Comparison of ENCODE assay signal across 10 cellular contexts in the genomic region with DNA sequence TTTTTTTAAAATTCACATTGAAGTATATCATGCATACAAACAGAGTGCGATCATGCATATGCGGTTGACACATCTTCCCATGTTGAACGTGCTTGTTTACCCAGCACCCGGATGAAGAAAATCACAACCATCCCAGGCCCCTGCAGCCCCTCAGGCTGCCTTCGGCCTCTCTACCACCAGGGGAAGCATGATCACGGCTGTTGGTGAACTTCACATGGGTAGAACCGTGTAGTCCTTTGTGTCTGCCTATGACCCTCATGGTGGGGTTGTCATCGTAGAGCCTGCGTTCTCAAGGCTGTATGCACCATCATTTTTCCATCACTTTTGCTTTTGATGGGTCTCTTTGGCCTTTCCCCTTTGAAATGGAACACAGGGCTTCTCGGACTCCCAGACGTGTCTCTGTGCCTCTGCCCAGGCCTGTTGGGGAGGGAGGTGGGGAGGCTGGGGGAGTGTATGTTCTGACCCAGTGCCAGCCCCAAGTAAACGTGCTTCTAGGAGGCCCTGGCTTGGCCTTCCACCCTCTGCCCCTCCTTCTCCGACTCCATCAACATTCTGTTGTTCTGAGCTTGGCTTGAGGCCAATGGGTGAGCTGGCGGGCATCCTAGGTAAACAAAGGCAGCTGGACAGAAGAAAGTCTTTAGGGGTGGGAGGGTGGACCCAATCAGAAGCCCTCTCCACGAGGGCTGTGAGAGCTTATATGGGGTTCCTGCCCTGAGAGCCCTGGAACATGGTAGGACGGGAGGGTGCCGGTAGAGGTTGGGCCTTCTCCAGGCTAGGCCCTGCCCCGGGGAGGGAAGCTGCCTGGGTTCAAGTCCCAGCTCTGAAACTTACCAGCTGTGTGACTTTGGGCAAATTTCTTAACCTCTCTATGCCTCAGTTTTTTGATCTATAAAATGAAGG. TPM values are rescaled to one million over a fixed set of nuclear protein-coding genes. Genes with fewer than 3 reads are reported as not detected.
DNase-seq lines count a peak whose midpoint lies in the region; ATAC-seq and TF ChIP-seq lines count a peak whose summit lies in the region.
"Had no signal": no experiment of that assay in that cellular context is flagged by ENCODE, and none has a peak within 500 bp of the region (broad histone marks: within the 10 kb centered on the region; RNA-seq: fewer than 3 reads in every experiment).

No MANE protein-coding gene starts in this region.

- H4K20me1 ChIP-seq in GM23248 (ENCODE audit: insufficient read depth), result no peaks in the 10 kb centered on the region

- no peak overlapping the region for H2AFZ ChIP-seq in GM23248

- peaks cover 26% of the 10 kb centered on the region for H3F3A ChIP-seq in GM23248 (ENCODE audit: insufficient read depth)

- H3K4me1 Mint-ChIP-seq in Calu3 (ENCODE audit: low read depth, unreplicated experiment), result peaks cover 55% of the 10 kb centered on the region
- peaks cover 10% of the 10 kb centered on the region for H3K4me1 Mint-ChIP-seq in activated CD4-positive, alpha-beta memory T cell treated with anti-CD3 and anti-CD28 coated beads, Interleukin-2, amount 10 ng/mL, durations not matched to agents 7 days and 5 days
- H3K4me1 Mint-ChIP-seq in activated T-cell treated with anti-CD3 and anti-CD28 coated beads, Interleukin-2, amount 50 U/mL, for 24 hours (ENCODE audit: low read depth), result peaks cover 3% of the 10 kb centered on the region
- H3K4me1 Mint-ChIP-seq: CD4-positive, CD25-positive, alpha-beta regulatory T cell; naive B cell had no signal

- no peaks in the 10 kb centered on the region for H3K79me2 ChIP-seq in GM23248 (ENCODE audit: insufficient read depth)

- CTCF ChIA-PET in Calu3 (lab: Charles Lee), result interaction anchor here (0.9 to 2.5 kb wide), 9 partner anchors 11 to 96 kb away, joined by 3 to 13 read pairs (median 6); partner anchors contain the start of gene TGM2
- CTCF ChIA-PET in activated CD4-positive, alpha-beta memory T cell treated with anti-CD3 and anti-CD28 coated beads, Interleukin-2, amount 10 ng/mL, durations not matched to agents 7 days and 5 days (lab: Charles Lee), result interaction anchor here (0.6 kb wide), 1 partner anchor 527 kb away, joined by 5 read pairs; no protein-coding TSS in a partner anchor

- H3K4me3 ChIP-seq in duodenal mucosa (ENCODE audit: low read depth in 1 of 2, low read length in 2 of 2) (no peak overlapping the region), mucosa of descending colon (no peak overlapping the region), GM23248 (no peak overlapping the region)

- no TSS peak for BruUV-seq in Calu3 (replicated peaks; lab: Mats Ljungman, UMichigan)

- peak overlapping the region; percentile 6 for H3K27ac ChIP-seq in duodenal mucosa (ENCODE audit: low read depth, low read length)
- no peak overlapping the region for H3K27ac ChIP-seq in GM23248

- H3K4me3 Mint-ChIP-seq in Calu3 (ENCODE audit: low read depth, unreplicated experiment), result peak overlapping the region; percentile 13
- no peak overlapping the region for H3K4me3 Mint-ChIP-seq in activated CD4-positive, alpha-beta memory T cell treated with anti-CD3 and anti-CD28 coated beads, Interleukin-2, amount 10 ng/mL, durations not matched to agents 7 days and 5 days
- H3K4me3 Mint-ChIP-seq in activated T-cell treated with anti-CD3 and anti-CD28 coated beads, Interleukin-2, amount 50 U/mL, for 24 hours, result no peak overlapping the region
- H3K4me3 Mint-ChIP-seq: CD4-positive, CD25-positive, alpha-beta regulatory T cell; naive B cell had no signal

- ATAC-seq in mucosa of descending colon, result peak; percentile 72

- H3K4me1 ChIP-seq in duodenal mucosa (ENCODE audit: control insufficient read depth in 1 of 2, insufficient read depth in 2 of 2, low read length in 2 of 2), result peaks cover 18 to 30% of the 10 kb centered on the region in 2 donors
- peaks cover 5% of the 10 kb centered on the region for H3K4me1 ChIP-seq in mucosa of descending colon (ENCODE audit: low read depth)
- peaks cover 24% of the 10 kb centered on the region for H3K4me1 ChIP-seq in GM23248 (ENCODE audit: insufficient read depth)

- peak; percentile 61 for TF ChIP-seq CTCF in Calu3 (IDR thresholded peaks at IDR 0.05; ENCODE audit: unreplicated experiment)
- TF ChIP-seq CTCF in mucosa of descending colon (IDR thresholded peaks at IDR 0.05), result no peak

- no peaks in the 10 kb centered on the region for H3K27me3 Mint-ChIP-seq in Calu3 (ENCODE audit: unreplicated experiment)
- H3K27me3 Mint-ChIP-seq in activated CD4-positive, alpha-beta memory T cell treated with anti-CD3 and anti-CD28 coated beads, Interleukin-2, amount 10 ng/mL, durations not matched to agents 7 days and 5 days, result no peaks in the 10 kb centered on the region
- no peaks in the 10 kb centered on the region for H3K27me3 Mint-ChIP-seq in activated T-cell treated with anti-CD3 and anti-CD28 coated beads, Interleukin-2, amount 50 U/mL, for 24 hours
- H3K27me3 Mint-ChIP-seq: CD4-positive, CD25-positive, alpha-beta regulatory T cell had no signal

- DNase-seq in Calu3 (peak; percentile 91), NCI-H2196 treated with DMSO at 0.1 percent for 48 hours (lab: John Stamatoyannopoulos, UW; ENCODE audit: unreplicated experiment) (peak; percentile 92), mucosa of descending colon (peak; percentile 74 to 83 (median 79)), DMS114 treated with DMSO at 0.1 percent for 48 hours (lab: John Stamatoyannopoulos, UW; ENCODE audit: unreplicated experiment) (no peak), GM23248 (no peak)
- no peak for DNase-seq in activated CD4-positive, alpha-beta memory T cell treated with anti-CD3 and anti-CD28 coated beads, Interleukin-2, amount 10 ng/mL, durations not matched to agents 7 days and 5 days
- DNase-seq in activated T-cell treated with anti-CD3 and anti-CD28 coated beads, Interleukin-2, amount 50 U/mL, for 24 hours, result no peak
- DNase-seq: CD4-positive, CD25-positive, alpha-beta regulatory T cell; naive B cell had no signal

- H3K36me3 Mint-ChIP-seq in Calu3 (ENCODE audit: insufficient read depth, unreplicated experiment), result peaks cover 27% of the 10 kb centered on the region
- H3K36me3 Mint-ChIP-seq in activated CD4-positive, alpha-beta memory T cell treated with anti-CD3 and anti-CD28 coated beads, Interleukin-2, amount 10 ng/mL, durations not matched to agents 7 days and 5 days (ENCODE audit: low read depth), result no peaks in the 10 kb centered on the region
- H3K36me3 Mint-ChIP-seq in activated T-cell treated with anti-CD3 and anti-CD28 coated beads, Interleukin-2, amount 50 U/mL, for 24 hours (ENCODE audit: low read depth), result no peaks in the 10 kb centered on the region
- H3K36me3 Mint-ChIP-seq: CD4-positive, CD25-positive, alpha-beta regulatory T cell; naive B cell had no signal

- intact Hi-C loops in Calu3 (cut with micrococcal nuclease; ENCODE audit: unreplicated experiment), result loop anchor here (5.0 kb wide), 1 partner anchor 42 kb away; the partner anchor contains the start of gene TGM2
- intact Hi-C loops in mucosa of descending colon (cut with DNase I, micrococcal nuclease), result no loop called here

- no peak overlapping the region for H3K4me2 ChIP-seq in GM23248 (ENCODE audit: unreplicated experiment)

- POLR2A ChIA-PET in activated CD4-positive, alpha-beta memory T cell treated with anti-CD3 and anti-CD28 coated beads, Interleukin-2, amount 10 ng/mL, durations not matched to agents 7 days and 5 days (lab: Charles Lee), result no interaction called here

- H3K36me3 ChIP-seq in duodenal mucosa (ENCODE audit: control insufficient read depth in 1 of 2, insufficient read depth in 2 of 2, low read length in 2 of 2), result peaks cover 0 to 9% of the 10 kb centered on the region in 2 donors
- no peaks in the 10 kb centered on the region for H3K36me3 ChIP-seq in mucosa of descending colon (ENCODE audit: low read depth)
- no peaks in the 10 kb centered on the region for H3K36me3 ChIP-seq in GM23248 (ENCODE audit: low read depth)

- 90 to 95% methylated on average over 18 of the region's 18 CpGs for WGBS in GM23248 (ENCODE audit: low coverage in 1 of 2, low lambda C conversion rate in 2 of 2, missing lambda C conversion rate in 2 of 2), 2 experiments

- H3K9ac ChIP-seq in duodenal mucosa (ENCODE audit: low read depth in 1 of 2, low read length in 2 of 2) (no peak overlapping the region), GM23248 (no peak overlapping the region)

- H3K9me3 Mint-ChIP-seq in Calu3 (ENCODE audit: low read depth, unreplicated experiment), result no peaks in the 10 kb centered on the region
- no peaks in the 10 kb centered on the region for H3K9me3 Mint-ChIP-seq in activated CD4-positive, alpha-beta memory T cell treated with anti-CD3 and anti-CD28 coated beads, Interleukin-2, amount 10 ng/mL, durations not matched to agents 7 days and 5 days
- no peaks in the 10 kb centered on the region for H3K9me3 Mint-ChIP-seq in activated T-cell treated with anti-CD3 and anti-CD28 coated beads, Interleukin-2, amount 50 U/mL, for 24 hours
- H3K9me3 Mint-ChIP-seq: CD4-positive, CD25-positive, alpha-beta regulatory T cell; naive B cell had no signal

- H3K9me3 ChIP-seq in duodenal mucosa (ENCODE audit: control insufficient read depth in 1 of 2, low read length in 2 of 2) (no peaks in the 10 kb centered on the region), mucosa of descending colon (no peaks in the 10 kb centered on the region), GM23248 (ENCODE audit: low read depth) (no peaks in the 10 kb centered on the region)

- no peaks in the 10 kb centered on the region for H3K9me2 ChIP-seq in GM23248 (ENCODE audit: insufficient read depth)

- H3K27ac Mint-ChIP-seq in Calu3 (ENCODE audit: unreplicated experiment), result peak overlapping the region; percentile 40
- no peak overlapping the region for H3K27ac Mint-ChIP-seq in activated CD4-positive, alpha-beta memory T cell treated with anti-CD3 and anti-CD28 coated beads, Interleukin-2, amount 10 ng/mL, durations not matched to agents 7 days and 5 days
- H3K27ac Mint-ChIP-seq in activated T-cell treated with anti-CD3 and anti-CD28 coated beads, Interleukin-2, amount 50 U/mL, for 24 hours, result no peak overlapping the region
- H3K27ac Mint-ChIP-seq: CD4-positive, CD25-positive, alpha-beta regulatory T cell; naive B cell had no signal

- no peaks in the 10 kb centered on the region for H3K27me3 ChIP-seq in duodenal mucosa (ENCODE audit: control insufficient read depth in 1 of 2, insufficient read depth in 2 of 2, low read length in 2 of 2)
- no peaks in the 10 kb centered on the region for H3K27me3 ChIP-seq in GM23248 (replicated peaks; ENCODE audit: insufficient read depth)

- in situ Hi-C loops in GM23248 (cut with MboI), result no loop called here

RNA-seq across cellular contexts. Expression of gene TGM2, which starts 39.7 kb away (rescaled TPM):
- total RNA-seq in Calu3 (2022) (261 and 311 TPM in 2 replicates), mucosa of descending colon (10 to 100 TPM; 14.9 to 62.2 (median 33.3) TPM)
- total RNA-seq in activated CD4-positive, alpha-beta memory T cell treated with anti-CD3 and anti-CD28 coated beads, Interleukin-2, amount 10 ng/mL, durations not matched to agents 7 days and 5 days, result under 1 TPM; 0.33 to 0.38 TPM
- 311 and 339 TPM in 2 replicates for total RNA-seq in GM23248 (2014; rRNA removed; shearing (Covaris generic))
- polyA plus RNA-seq in GM23248 (2016; fragmentation: Nextera tagmentation; extraction: Ambion mirVana), result 254 and 269 TPM in 2 replicates
- total RNA-seq: CD4-positive, CD25-positive, alpha-beta regulatory T cell had no signal

Comparison
In these comparisons a context has a peak if more than half of its experiments do, and no peak if none do; other contexts are left out.
1. DNase-seq: peak in Calu3 (single experiment), NCI-H2196 treated with DMSO at 0.1 percent for 48 hours (single experiment) and mucosa of descending colon (3 of 3); none in activated CD4-positive, alpha-beta memory T cell treated with anti-CD3 and anti-CD28 coated beads, Interleukin-2, amount 10 ng/mL, durations not matched to agents 7 days and 5 days (single experiment), activated T-cell treated with anti-CD3 and anti-CD28 coated beads, Interleukin-2, amount 50 U/mL, for 24 hours (single experiment), DMS114 treated with DMSO at 0.1 percent for 48 hours (single experiment) and GM23248 (single experiment).
2. RNA of gene TGM2, which starts 39.7 kb away (total RNA-seq): 261 to 311 TPM in Calu3, 311 to 339 TPM in GM23248 and 14.9 to 62.2 TPM in mucosa of descending colon; 0.33 to 0.38 TPM in activated CD4-positive, alpha-beta memory T cell treated with anti-CD3 and anti-CD28 coated beads, Interleukin-2, amount 10 ng/mL, durations not matched to agents 7 days and 5 days; every median in the first group is over 10 times any median in the second.